Comparison of ENCODE assay signal across 8 cellular contexts in the genomic region with DNA sequence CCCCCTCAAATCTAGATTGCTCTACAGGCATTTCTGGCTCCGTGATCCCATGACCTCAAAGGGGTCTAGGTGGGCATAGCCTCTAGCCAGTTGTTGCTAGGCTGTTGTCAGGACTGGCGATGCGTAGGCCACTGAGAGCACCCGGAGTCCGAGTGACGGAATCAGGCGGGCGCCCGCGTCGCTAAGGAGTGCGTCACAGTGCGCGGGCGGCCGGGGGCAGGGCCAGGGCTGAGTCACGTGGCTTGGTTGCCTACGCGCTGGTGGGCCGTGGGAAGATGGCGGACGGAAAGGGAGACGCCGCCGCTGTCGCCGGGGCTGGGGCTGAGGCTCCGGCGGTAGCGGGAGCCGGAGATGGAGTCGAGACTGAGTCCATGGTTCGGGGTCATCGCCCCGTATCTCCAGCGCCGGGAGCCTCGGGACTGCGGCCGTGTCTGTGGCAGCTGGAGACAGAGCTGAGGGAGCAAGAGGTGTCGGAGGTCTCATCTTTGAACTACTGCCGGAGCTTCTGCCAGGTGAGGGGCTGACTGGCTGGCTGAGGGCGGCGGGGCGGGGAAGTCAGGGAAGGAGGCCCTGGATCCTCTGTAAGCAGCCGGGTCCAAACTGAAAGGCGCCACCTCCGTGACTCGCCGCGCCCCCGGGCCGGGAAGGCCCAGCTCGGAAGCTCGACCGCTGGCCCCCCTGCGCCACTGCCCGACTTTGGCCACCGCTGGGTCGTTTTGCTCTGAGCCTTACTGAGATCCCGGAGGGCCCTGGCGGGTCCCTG. TPM values are rescaled to one million over a fixed set of nuclear protein-coding genes. Genes with fewer than 3 reads are reported as not detected.
DNase-seq lines count a peak whose midpoint lies in the region; ATAC-seq, FAIRE-seq and TF ChIP-seq lines count a peak whose summit lies in the region.

A gene with protein sequence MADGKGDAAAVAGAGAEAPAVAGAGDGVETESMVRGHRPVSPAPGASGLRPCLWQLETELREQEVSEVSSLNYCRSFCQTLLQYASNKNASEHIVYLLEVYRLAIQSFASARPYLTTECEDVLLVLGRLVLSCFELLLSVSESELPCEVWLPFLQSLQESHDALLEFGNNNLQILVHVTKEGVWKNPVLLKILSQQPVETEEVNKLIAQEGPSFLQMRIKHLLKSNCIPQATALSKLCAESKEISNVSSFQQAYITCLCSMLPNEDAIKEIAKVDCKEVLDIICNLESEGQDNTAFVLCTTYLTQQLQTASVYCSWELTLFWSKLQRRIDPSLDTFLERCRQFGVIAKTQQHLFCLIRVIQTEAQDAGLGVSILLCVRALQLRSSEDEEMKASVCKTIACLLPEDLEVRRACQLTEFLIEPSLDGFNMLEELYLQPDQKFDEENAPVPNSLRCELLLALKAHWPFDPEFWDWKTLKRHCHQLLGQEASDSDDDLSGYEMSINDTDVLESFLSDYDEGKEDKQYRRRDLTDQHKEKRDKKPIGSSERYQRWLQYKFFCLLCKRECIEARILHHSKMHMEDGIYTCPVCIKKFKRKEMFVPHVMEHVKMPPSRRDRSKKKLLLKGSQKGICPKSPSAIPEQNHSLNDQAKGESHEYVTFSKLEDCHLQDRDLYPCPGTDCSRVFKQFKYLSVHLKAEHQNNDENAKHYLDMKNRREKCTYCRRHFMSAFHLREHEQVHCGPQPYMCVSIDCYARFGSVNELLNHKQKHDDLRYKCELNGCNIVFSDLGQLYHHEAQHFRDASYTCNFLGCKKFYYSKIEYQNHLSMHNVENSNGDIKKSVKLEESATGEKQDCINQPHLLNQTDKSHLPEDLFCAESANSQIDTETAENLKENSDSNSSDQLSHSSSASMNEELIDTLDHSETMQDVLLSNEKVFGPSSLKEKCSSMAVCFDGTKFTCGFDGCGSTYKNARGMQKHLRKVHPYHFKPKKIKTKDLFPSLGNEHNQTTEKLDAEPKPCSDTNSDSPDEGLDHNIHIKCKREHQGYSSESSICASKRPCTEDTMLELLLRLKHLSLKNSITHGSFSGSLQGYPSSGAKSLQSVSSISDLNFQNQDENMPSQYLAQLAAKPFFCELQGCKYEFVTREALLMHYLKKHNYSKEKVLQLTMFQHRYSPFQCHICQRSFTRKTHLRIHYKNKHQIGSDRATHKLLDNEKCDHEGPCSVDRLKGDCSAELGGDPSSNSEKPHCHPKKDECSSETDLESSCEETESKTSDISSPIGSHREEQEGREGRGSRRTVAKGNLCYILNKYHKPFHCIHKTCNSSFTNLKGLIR (N-terminal part only) (plus strand): TSS at position 263 of the 763 bp plus-strand sequence. CDS start 13 bp downstream, at position 276.

- DNase-seq in AG09319 (ENCODE audit: extremely low read depth, low read depth) (peak; percentile 83), NCI-H460 (ENCODE audit: extremely low read depth, low read depth) (peak; percentile 87), cerebellar cortex (ENCODE audit: low spot score) (peak; percentile 94), keratinocyte (ENCODE audit: low read depth, low spot score) (no peak)
- DNase-seq in stimulated activated CD4-positive, alpha-beta T cell treated with anti-CD3 and anti-CD28 coated beads, Interleukin-12 subunit alpha, Interleukin-12 subunit beta, amount 100 ng/mL, for 48 hours (ENCODE audit: low read depth in 2 of 3, low spot score in 1 of 3), result peak; percentile 93 to 96 (median 95)

- H3K4me3 ChIP-seq in keratinocyte (ENCODE audit: control insufficient read depth in 2 of 3, extremely low read depth in 1 of 3, insufficient read depth in 2 of 3, low read depth in 1 of 3, low read length in 3 of 3), result peak within 1 kb of the TSS; percentile 70 to 76 (median 71)

- peaks cover 2% of the 10 kb centered on the region for H3K9me1 ChIP-seq in keratinocyte (ENCODE audit: control insufficient read depth, extremely low read depth, insufficient read depth, low read length)

- dilution Hi-C loops in keratinocyte (cut with MboI; ENCODE audit: extremely low pct_ligation_motif_present, low sequenced_read_pairs), result no loop called here

- TF ChIP-seq CTCF in AG09319 (IDR thresholded peaks at IDR 0.05; ENCODE audit: low read depth, low read length) (no peak), keratinocyte (optimal IDR thresholded peaks at IDR 0.05 in 1 of 3, IDR thresholded peaks at IDR 0.05 in 1 of 3, conservative IDR thresholded peaks at IDR 0.05 in 1 of 3; ENCODE audit: extremely low read depth in 1 of 3, insufficient read depth in 2 of 3, low read length in 3 of 3) (no peak)

- H3K4me1 ChIP-seq in keratinocyte (ENCODE audit: control insufficient read depth, extremely low read depth, insufficient read depth, low read length), result peaks cover 11% of the 10 kb centered on the region

- H3K27me3 ChIP-seq in keratinocyte (ENCODE audit: control insufficient read depth, extremely low read depth, insufficient read depth, low read length), result no peaks in the 10 kb centered on the region

- peak within 1 kb of the TSS; percentile 100 for H3K4me2 ChIP-seq in keratinocyte (ENCODE audit: control insufficient read depth, extremely low read depth, insufficient read depth, low read depth, low read length)

- peak within 1 kb of the TSS; percentile 95 for H3K27ac ChIP-seq in keratinocyte (ENCODE audit: control insufficient read depth, insufficient read depth, low read length)

- peak; percentile 83 for ATAC-seq in GM19043 (IDR thresholded peaks at IDR 0.05; ENCODE audit: low read depth, unreplicated experiment)
- ATAC-seq in HG03354 (IDR thresholded peaks at IDR 0.05; ENCODE audit: poor library complexity, severe bottlenecking, unreplicated experiment), result peak; percentile 93
- ATAC-seq in activated CD4-positive, CD25-positive, alpha-beta regulatory T cell treated with anti-CD3 and anti-CD28 coated beads, Interleukin-2, amount 50 U/mL, for 24 hours, result peak; percentile 96

- peaks cover 5% of the 10 kb centered on the region for H4K20me1 ChIP-seq in keratinocyte (ENCODE audit: control insufficient read depth, extremely low read depth, insufficient read depth, low read length)

- H3K9me3 ChIP-seq in keratinocyte (ENCODE audit: control insufficient read depth, low read depth, low read length), result no peaks in the 10 kb centered on the region

- H3K9ac ChIP-seq in keratinocyte (ENCODE audit: control insufficient read depth, extremely low read depth, insufficient read depth, low read length), result peak within 1 kb of the TSS; percentile 99

- peak; percentile 51 for FAIRE-seq in keratinocyte (lab: Jason Lieb, UNC)

- peak within 1 kb of the TSS; percentile 100 for H2AFZ ChIP-seq in keratinocyte (ENCODE audit: control insufficient read depth, low read length)

- no peaks in the 10 kb centered on the region for H3K36me3 ChIP-seq in keratinocyte (ENCODE audit: control insufficient read depth in 2 of 2, extremely low read depth in 1 of 2, insufficient read depth in 2 of 2, low read length in 2 of 2)

- peaks cover 53% of the 10 kb centered on the region for H3K79me2 ChIP-seq in keratinocyte (ENCODE audit: control insufficient read depth, insufficient read depth, low read length)

RNA-seq across cellular contexts. Expression of the gene that starts here (rescaled TPM):
- 10.9 and 11.7 TPM in 2 replicates for total RNA-seq in NCI-H460 (2014; rRNA removed; shearing (Covaris generic))
- 3.1 and 5.5 TPM in 2 replicates for polyA plus RNA-seq in NCI-H460 (2014; cell fraction: nucleus; rRNA removed)
- 7.0 to 10.7 TPM (median 7.5 TPM) in 3 replicates for polyA plus RNA-seq in keratinocyte
- 12.4 TPM for polyA plus RNA-seq in keratinocyte (2011; ENCODE audit: low read depth)
- polyA plus RNA-seq in keratinocyte (2011; cell fraction: cytosol; rRNA removed), result 3.3 and 7.5 TPM in 2 replicates
- 13.1 and 15.0 TPM in 2 replicates for polyA plus RNA-seq in keratinocyte (2011; cell fraction: nucleus; rRNA removed)
- 8.0 and 17.1 TPM in 2 replicates for polyA plus RNA-seq in keratinocyte (2012; ENCODE audit: low replicate concordance)
- 2.0 to 26.3 TPM (median 12.0 TPM) in 3 replicates for polyA minus RNA-seq in keratinocyte
- 8.1 TPM for polyA minus RNA-seq in keratinocyte (2011; cell fraction: cytosol; rRNA and poly(A)+ RNA removed)
- polyA minus RNA-seq in keratinocyte (2011; cell fraction: nucleus; rRNA and poly(A)+ RNA removed), result 16.9 and 32.9 TPM in 2 replicates
